ENCODE assay signal across 8 cellular contexts in the genomic region with DNA sequence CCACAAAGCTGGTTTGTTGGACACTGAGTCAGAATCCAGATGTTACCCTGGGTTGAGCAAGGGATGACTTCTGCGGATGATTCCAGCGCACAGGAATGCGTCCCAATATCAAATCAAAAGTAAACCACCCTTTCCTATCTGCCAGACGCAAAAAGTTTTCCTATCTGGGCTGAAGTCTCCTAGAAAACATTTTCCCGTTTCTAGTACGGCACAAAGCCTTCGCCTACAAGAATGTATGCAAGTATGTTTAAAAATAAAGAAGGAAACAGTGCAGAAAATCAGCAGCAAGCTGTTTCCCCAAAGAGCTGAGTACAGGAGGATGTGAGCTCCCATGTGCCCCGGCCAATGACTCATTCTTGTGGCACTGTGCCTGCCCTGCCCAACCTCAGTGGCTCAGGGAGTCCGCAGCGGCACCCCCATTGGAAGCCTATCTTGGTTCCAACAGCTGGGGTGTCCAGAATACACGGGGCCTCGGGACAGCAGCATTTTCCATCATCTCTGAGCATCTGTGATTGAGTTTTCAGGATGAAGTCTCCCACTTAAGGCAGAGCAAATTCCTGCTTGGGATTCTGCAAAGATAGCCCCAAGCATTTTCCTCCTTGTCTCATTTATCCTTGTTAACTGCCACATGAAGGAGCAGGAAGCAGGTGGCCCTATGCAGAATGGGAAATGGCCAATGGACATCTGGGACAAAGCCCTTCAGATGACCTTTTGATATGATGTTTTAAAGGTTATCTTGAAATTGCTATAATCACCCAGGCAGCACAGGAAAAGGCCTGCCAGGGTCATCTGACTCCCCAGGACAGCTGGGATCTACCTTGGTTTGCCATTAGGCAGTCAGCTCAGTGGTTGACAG. TPM values are rescaled to one million over a fixed set of nuclear protein-coding genes. Genes with fewer than 3 reads are reported as not detected.
DNase-seq lines count a peak whose midpoint lies in the region; ATAC-seq and TF ChIP-seq lines count a peak whose summit lies in the region.

No MANE protein-coding gene starts in this region.

- peaks cover 6% of the 10 kb centered on the region for H3K4me1 Mint-ChIP-seq in activated CD4-positive, alpha-beta T cell treated with anti-CD3 and anti-CD28 coated beads for 36 hours
- peaks cover 12% of the 10 kb centered on the region for H3K4me1 Mint-ChIP-seq in activated CD4-positive, alpha-beta T cell treated with anti-CD3 and anti-CD28 coated beads, Interleukin-2, amount 10 ng/mL, durations not matched to agents 24 days and 14 days

- no peak for ATAC-seq in activated CD4-positive, alpha-beta T cell treated with anti-CD3 and anti-CD28 coated beads for 36 hours
- peak; percentile 46 for ATAC-seq in left colon
- ATAC-seq in GM21367 (IDR thresholded peaks at IDR 0.05; ENCODE audit: unreplicated experiment): no peak

- H3K4me3 Mint-ChIP-seq in activated CD4-positive, alpha-beta T cell treated with anti-CD3 and anti-CD28 coated beads for 36 hours: no peak overlapping the region
- no peak overlapping the region for H3K4me3 Mint-ChIP-seq in activated CD4-positive, alpha-beta T cell treated with anti-CD3 and anti-CD28 coated beads, Interleukin-2, amount 10 ng/mL, durations not matched to agents 24 days and 14 days

- intact Hi-C loops in activated CD4-positive, alpha-beta T cell treated with anti-CD3 and anti-CD28 coated beads for 36 hours (cut with DNase I, micrococcal nuclease): no loop called here
- intact Hi-C loops in activated CD4-positive, alpha-beta T cell treated with anti-CD3 and anti-CD28 coated beads, Interleukin-2, amount 10 ng/mL, durations not matched to agents 24 days and 14 days (cut with micrococcal nuclease): loop anchor here (10.0 kb wide), 1 partner anchor 146 kb away; no protein-coding TSS in a partner anchor
- intact Hi-C loops in left colon (cut with DNase I, micrococcal nuclease): no loop called here

- no peaks in the 10 kb centered on the region for H3K9me3 Mint-ChIP-seq in activated CD4-positive, alpha-beta T cell treated with anti-CD3 and anti-CD28 coated beads for 36 hours (ENCODE audit: low read depth)
- H3K9me3 Mint-ChIP-seq in activated CD4-positive, alpha-beta T cell treated with anti-CD3 and anti-CD28 coated beads, Interleukin-2, amount 10 ng/mL, durations not matched to agents 24 days and 14 days: no peaks in the 10 kb centered on the region

- no peaks in the 10 kb centered on the region for H3K27me3 ChIP-seq in brain microvascular endothelial cell (replicated peaks)

- no peak overlapping the region for H3K27ac Mint-ChIP-seq in activated CD4-positive, alpha-beta T cell treated with anti-CD3 and anti-CD28 coated beads for 36 hours
- no peak overlapping the region for H3K27ac Mint-ChIP-seq in activated CD4-positive, alpha-beta T cell treated with anti-CD3 and anti-CD28 coated beads, Interleukin-2, amount 10 ng/mL, durations not matched to agents 24 days and 14 days

- H3K36me3 ChIP-seq in brain microvascular endothelial cell (replicated peaks) (no peaks in the 10 kb centered on the region), urinary bladder (ENCODE audit: insufficient read depth) (no peaks in the 10 kb centered on the region)

- H3K27me3 Mint-ChIP-seq in activated CD4-positive, alpha-beta T cell treated with anti-CD3 and anti-CD28 coated beads for 36 hours: peaks cover 45% of the 10 kb centered on the region
- peaks cover 56% of the 10 kb centered on the region for H3K27me3 Mint-ChIP-seq in activated CD4-positive, alpha-beta T cell treated with anti-CD3 and anti-CD28 coated beads, Interleukin-2, amount 10 ng/mL, durations not matched to agents 24 days and 14 days

- H3K4me1 ChIP-seq in urinary bladder (ENCODE audit: insufficient read depth): no peaks in the 10 kb centered on the region

- H3K36me3 Mint-ChIP-seq in activated CD4-positive, alpha-beta T cell treated with anti-CD3 and anti-CD28 coated beads for 36 hours (ENCODE audit: low read depth): no peaks in the 10 kb centered on the region
- H3K36me3 Mint-ChIP-seq in activated CD4-positive, alpha-beta T cell treated with anti-CD3 and anti-CD28 coated beads, Interleukin-2, amount 10 ng/mL, durations not matched to agents 24 days and 14 days (ENCODE audit: low read depth): no peaks in the 10 kb centered on the region

- 17% methylated on average over 12 of the region's 12 CpGs for WGBS in urinary bladder

- no peak for TF ChIP-seq CTCF in brain microvascular endothelial cell (IDR thresholded peaks at IDR 0.05; ENCODE audit: low read depth, low read length, missing control alignments)

- peak; percentile 35 for DNase-seq in activated CD4-positive, alpha-beta T cell treated with anti-CD3 and anti-CD28 coated beads for 36 hours
- no peak for DNase-seq in activated CD4-positive, alpha-beta T cell treated with anti-CD3 and anti-CD28 coated beads, Interleukin-2, amount 10 ng/mL, durations not matched to agents 24 days and 14 days
- DNase-seq in brain microvascular endothelial cell (peak; percentile 42), left colon (peak; percentile 58 to 64), NCI-H2227 (lab: John Stamatoyannopoulos, UW; ENCODE audit: unreplicated experiment) (no peak), NCI-H510A (lab: John Stamatoyannopoulos, UW) (no peak)

- no peak overlapping the region for H3K27ac ChIP-seq in brain microvascular endothelial cell
- H3K27ac ChIP-seq in urinary bladder (ENCODE audit: low read depth): peak overlapping the region; percentile 11

- CTCF ChIA-PET in activated CD4-positive, alpha-beta T cell treated with anti-CD3 and anti-CD28 coated beads for 36 hours (lab: Charles Lee): interaction anchor here (0.6 to 9.8 kb wide), 7 partner anchors 23 to 585 kb away, joined by 3 to 108 read pairs (median 4); no protein-coding TSS in a partner anchor

- POLR2A ChIA-PET in activated CD4-positive, alpha-beta T cell treated with anti-CD3 and anti-CD28 coated beads for 36 hours (lab: Charles Lee): no interaction called here

- H3K4me3 ChIP-seq in brain microvascular endothelial cell (ENCODE audit: low read depth, low read length): no peak overlapping the region
- no peak overlapping the region for H3K4me3 ChIP-seq in urinary bladder (ENCODE audit: low read depth, low read length)

- in situ Hi-C loops in brain microvascular endothelial cell (cut with HindIII; ENCODE audit: low pct_ligation_motif_present, low sequenced_read_pairs): no loop called here

RNA-seq across cellular contexts. Expression of a gene that starts 17.5 kb away (rescaled TPM):
- total RNA-seq in activated CD4-positive, alpha-beta T cell treated with anti-CD3 and anti-CD28 coated beads for 36 hours: not detected
- not detected in 2 replicates for total RNA-seq in activated CD4-positive, alpha-beta T cell treated with anti-CD3 and anti-CD28 coated beads, Interleukin-2, amount 10 ng/mL, durations not matched to agents 24 days and 14 days
- total RNA-seq in left colon (under 1 TPM; 0.12 to 0.89 TPM), urinary bladder (0.53 TPM)
- polyA plus RNA-seq in urinary bladder: 0.11 TPM

RNA-seq across cellular contexts. Expression of a gene that starts 34.1 kb away (rescaled TPM):
- total RNA-seq in activated CD4-positive, alpha-beta T cell treated with anti-CD3 and anti-CD28 coated beads for 36 hours: not detected
- total RNA-seq in activated CD4-positive, alpha-beta T cell treated with anti-CD3 and anti-CD28 coated beads, Interleukin-2, amount 10 ng/mL, durations not matched to agents 24 days and 14 days: not detected in 2 replicates
- total RNA-seq in left colon (under 1 TPM; 0.20 to 0.37 TPM), urinary bladder (0.11 TPM)
- polyA plus RNA-seq in urinary bladder: not detected

RNA-seq across cellular contexts. Expression of a gene that starts 41.5 kb away (rescaled TPM):
- total RNA-seq in activated CD4-positive, alpha-beta T cell treated with anti-CD3 and anti-CD28 coated beads for 36 hours: not detected
- not detected in 2 replicates for total RNA-seq in activated CD4-positive, alpha-beta T cell treated with anti-CD3 and anti-CD28 coated beads, Interleukin-2, amount 10 ng/mL, durations not matched to agents 24 days and 14 days
- total RNA-seq in left colon (not detected), urinary bladder (not detected)
- 0.09 TPM for polyA plus RNA-seq in urinary bladder

Comparison
In these comparisons a context has a peak if more than half of its experiments do, and no peak if none do; other contexts are left out.
1. DNase-seq: peak in activated CD4-positive, alpha-beta T cell treated with anti-CD3 and anti-CD28 coated beads for 36 hours (single experiment), brain microvascular endothelial cell (single experiment) and left colon (2 of 2); none in activated CD4-positive, alpha-beta T cell treated with anti-CD3 and anti-CD28 coated beads, Interleukin-2, amount 10 ng/mL, durations not matched to agents 24 days and 14 days (single experiment), NCI-H2227 (single experiment) and NCI-H510A (single experiment).